ENCODE assay signal across 8 cellular contexts in genomic region chr7:139035588-139036353, GRCh38. TPM values are rescaled to one million over a fixed set of nuclear protein-coding genes. Genes with fewer than 3 reads are reported as not detected.
DNase-seq lines count a peak whose midpoint lies in the region; ATAC-seq and TF ChIP-seq lines count a peak whose summit lies in the region.

A gene with protein sequence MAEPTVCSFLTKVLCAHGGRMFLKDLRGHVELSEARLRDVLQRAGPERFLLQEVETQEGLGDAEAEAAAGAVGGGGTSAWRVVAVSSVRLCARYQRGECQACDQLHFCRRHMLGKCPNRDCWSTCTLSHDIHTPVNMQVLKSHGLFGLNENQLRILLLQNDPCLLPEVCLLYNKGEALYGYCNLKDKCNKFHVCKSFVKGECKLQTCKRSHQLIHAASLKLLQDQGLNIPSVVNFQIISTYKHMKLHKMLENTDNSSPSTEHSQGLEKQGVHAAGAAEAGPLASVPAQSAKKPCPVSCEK (minus strand): TSS chr7:139036042. CDS start chr7:139036017, 25 bp downstream.

- intact Hi-C loops in Right ventricle myocardium inferior (cut with DNase I): loop anchor here (5.0 kb wide), 1 partner anchor 42 kb away; no protein-coding TSS in a partner anchor

- no peaks in the 10 kb centered on the region for H3K9me3 Mint-ChIP-seq in activated naive CD4-positive, alpha-beta T cell treated with anti-CD3 and anti-CD28 coated beads, Interleukin-2, amount 50 U/mL, for 24 hours
- H3K9me3 Mint-ChIP-seq in progenitor cell of endocrine pancreas (ENCODE audit: low read depth): no peaks in the 10 kb centered on the region

- H3K27ac Mint-ChIP-seq in activated naive CD4-positive, alpha-beta T cell treated with anti-CD3 and anti-CD28 coated beads, Interleukin-2, amount 50 U/mL, for 24 hours: no peak within 1 kb of the TSS
- no peak within 1 kb of the TSS for H3K27ac Mint-ChIP-seq in progenitor cell of endocrine pancreas

- peaks cover 8% of the 10 kb centered on the region; the same call in 1 of the 2 replicates for H3K4me1 ChIP-seq in DOHH2 (ENCODE audit: control insufficient read depth, low read length)
- H3K4me1 ChIP-seq in HUES48 (ENCODE audit: control insufficient read depth, insufficient read depth, low read length): peaks cover 12% of the 10 kb centered on the region

- ATAC-seq in GM21447 (IDR thresholded peaks at IDR 0.05; ENCODE audit: unreplicated experiment) (peak; percentile 78), Right ventricle myocardium inferior (peak; percentile 96)

- peak within 1 kb of the TSS; percentile 70 for H3K9ac ChIP-seq in HUES48 (ENCODE audit: low read depth, low read length)

- H3K9me3 ChIP-seq in DOHH2 (ENCODE audit: control insufficient read depth, insufficient read depth, low read length) (no peaks in the 10 kb centered on the region), HUES48 (ENCODE audit: control insufficient read depth, insufficient read depth, low read length) (no peaks in the 10 kb centered on the region)

- no peaks in the 10 kb centered on the region for H3K9me2 ChIP-seq in DOHH2 (replicated peaks; ENCODE audit: control insufficient read depth, low read length)

- H3K36me3 ChIP-seq in DOHH2 (ENCODE audit: control insufficient read depth, low read length): no peaks in the 10 kb centered on the region
- peaks cover 10% of the 10 kb centered on the region for H3K36me3 ChIP-seq in HUES48 (ENCODE audit: control insufficient read depth, insufficient read depth, low read length)

- H3K79me2 ChIP-seq in DOHH2 (ENCODE audit: control insufficient read depth, low read length): no peaks in the 10 kb centered on the region

- TF ChIP-seq CTCF in DOHH2 (IDR thresholded peaks at IDR 0.05; ENCODE audit: low read depth, low read length, poor library complexity, severe bottlenecking) (no peak), progenitor cell of endocrine pancreas (IDR thresholded peaks at IDR 0.05; ENCODE audit: unreplicated experiment) (no peak)

- H3K27me3 Mint-ChIP-seq in activated naive CD4-positive, alpha-beta T cell treated with anti-CD3 and anti-CD28 coated beads, Interleukin-2, amount 50 U/mL, for 24 hours: no peaks in the 10 kb centered on the region
- no peaks in the 10 kb centered on the region for H3K27me3 Mint-ChIP-seq in progenitor cell of endocrine pancreas

- no peaks in the 10 kb centered on the region for H4K20me1 ChIP-seq in DOHH2 (ENCODE audit: control insufficient read depth, insufficient read depth, low read depth, low read length)

- DNase-seq in RPMI8226 (peak; percentile 38), Right ventricle myocardium inferior (ENCODE audit: missing footprints) (peak; percentile 77), progenitor cell of endocrine pancreas (ENCODE audit: low spot score, unreplicated experiment) (peak; percentile 39), H4 (ENCODE audit: low spot score) (no peak)

- peak within 1 kb of the TSS; percentile 71 for H3K4me3 Mint-ChIP-seq in activated naive CD4-positive, alpha-beta T cell treated with anti-CD3 and anti-CD28 coated beads, Interleukin-2, amount 50 U/mL, for 24 hours
- H3K4me3 Mint-ChIP-seq in progenitor cell of endocrine pancreas (ENCODE audit: low read depth): peak within 1 kb of the TSS; percentile 77

- H3K27ac ChIP-seq in DOHH2 (ENCODE audit: low read depth, low read length) (no peak within 1 kb of the TSS), HUES48 (ENCODE audit: low read depth, low read length) (no peak within 1 kb of the TSS)

- no peaks in the 10 kb centered on the region for H3K36me3 Mint-ChIP-seq in activated naive CD4-positive, alpha-beta T cell treated with anti-CD3 and anti-CD28 coated beads, Interleukin-2, amount 50 U/mL, for 24 hours
- H3K36me3 Mint-ChIP-seq in progenitor cell of endocrine pancreas (ENCODE audit: insufficient read depth): peaks cover 1% of the 10 kb centered on the region

- H3K4me3 ChIP-seq in DOHH2 (ENCODE audit: low read length): peak within 1 kb of the TSS; percentile 57
- peak within 1 kb of the TSS; percentile 58 for H3K4me3 ChIP-seq in HUES48 (ENCODE audit: low read depth, low read length)

- H3F3A ChIP-seq in DOHH2 (ENCODE audit: control insufficient read depth, insufficient read depth): no peaks in the 10 kb centered on the region

- H3K27me3 ChIP-seq in DOHH2 (ENCODE audit: control insufficient read depth, low read length) (peaks cover 41% of the 10 kb centered on the region), HUES48 (ENCODE audit: control insufficient read depth, insufficient read depth, low read length) (peaks cover 8% of the 10 kb centered on the region; the same call in 1 of the 2 replicates)

- H3K4me2 ChIP-seq in DOHH2 (ENCODE audit: low read length): peak within 1 kb of the TSS; percentile 52

- H3K4me1 Mint-ChIP-seq in activated naive CD4-positive, alpha-beta T cell treated with anti-CD3 and anti-CD28 coated beads, Interleukin-2, amount 50 U/mL, for 24 hours: peaks cover 5% of the 10 kb centered on the region
- peaks cover 5% of the 10 kb centered on the region for H3K4me1 Mint-ChIP-seq in progenitor cell of endocrine pancreas (ENCODE audit: low read depth)

RNA-seq across cellular contexts. Expression of the gene that starts here (rescaled TPM):
- total RNA-seq in Right ventricle myocardium inferior (4.0 TPM), progenitor cell of endocrine pancreas (16.5 and 18.2 TPM in 2 replicates)
- 0.29 and 2.4 TPM in 2 replicates for total RNA-seq in H4 (2014; rRNA removed; shearing (Covaris generic))
